8 cellular contexts compared by ENCODE assay signal in the genomic region with DNA sequence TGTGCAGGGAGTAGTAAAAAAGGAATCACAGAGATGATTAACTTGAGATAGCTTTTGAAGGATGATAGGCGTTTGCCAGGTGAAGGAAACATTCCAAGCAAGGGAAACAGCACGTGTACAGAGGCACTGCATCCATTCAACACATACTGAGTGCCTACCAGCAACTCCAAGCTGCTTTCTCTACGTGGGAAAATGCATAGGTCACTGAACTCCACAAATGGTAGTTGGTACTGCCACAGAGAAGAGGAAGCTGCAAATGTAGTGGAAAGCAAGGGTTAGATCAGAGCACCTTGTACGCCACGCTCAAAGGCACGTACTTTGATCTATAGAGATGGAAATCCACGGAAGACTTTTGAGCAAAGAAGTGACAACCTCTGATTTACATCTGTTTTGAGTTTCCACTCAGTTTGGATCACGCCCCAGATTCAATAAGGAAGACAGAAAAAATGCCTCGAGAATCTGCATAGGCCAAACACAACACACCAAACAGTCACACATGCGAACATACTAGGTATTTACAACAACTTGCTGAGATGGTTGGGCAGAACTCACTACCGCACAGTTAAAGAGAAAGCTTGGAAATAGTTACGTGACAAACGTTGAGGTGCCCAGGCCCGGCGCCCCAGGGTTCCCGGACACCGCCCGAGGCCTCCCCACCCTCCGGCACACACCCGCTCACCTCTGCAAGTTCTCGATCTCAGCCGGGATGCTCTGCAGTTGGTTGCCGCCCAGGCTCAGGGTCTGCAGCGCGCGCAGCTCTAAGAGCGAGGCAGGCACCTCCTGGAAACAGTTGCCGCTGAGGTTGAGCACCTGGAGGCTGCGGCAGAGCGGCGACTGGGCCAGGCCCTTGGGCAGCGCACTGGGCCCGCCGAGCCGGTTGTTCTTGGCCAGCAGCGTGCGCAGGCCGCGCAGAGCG. TPM values are rescaled to one million over a fixed set of nuclear protein-coding genes. Genes with fewer than 3 reads are reported as not detected.
DNase-seq lines count a peak whose midpoint lies in the region; ATAC-seq and TF ChIP-seq lines count a peak whose summit lies in the region.

No MANE protein-coding gene starts in this region.

- H3K4me3 ChIP-seq in epithelial cell of esophagus (ENCODE audit: low read length), result peak overlapping the region; percentile 77
- H3K4me3 ChIP-seq in transverse colon, result peak overlapping the region; percentile 42 to 85 (median 68)

- H3K9me3 Mint-ChIP-seq in activated CD8-positive, alpha-beta T cell treated with anti-CD3 and anti-CD28 coated beads, Interleukin-2, amount 10 ng/mL, durations not matched to agents 7 days and 5 days (ENCODE audit: insufficient read depth), result peaks cover 2% of the 10 kb centered on the region
- H3K9me3 Mint-ChIP-seq in natural killer cell treated with Interleukin-12 subunit alpha and Interleukin-12 subunit beta and Interleukin-15 and Interleukin-18, amount 100 ng/mL, for 72 hours, result no peaks in the 10 kb centered on the region

- peaks cover 41% of the 10 kb centered on the region for H3K36me3 Mint-ChIP-seq in activated CD8-positive, alpha-beta T cell treated with anti-CD3 and anti-CD28 coated beads, Interleukin-2, amount 10 ng/mL, durations not matched to agents 7 days and 5 days (ENCODE audit: low read depth)
- peaks cover 11% of the 10 kb centered on the region for H3K36me3 Mint-ChIP-seq in natural killer cell treated with Interleukin-12 subunit alpha and Interleukin-12 subunit beta and Interleukin-15 and Interleukin-18, amount 100 ng/mL, for 72 hours

- H3K4me1 Mint-ChIP-seq in activated CD8-positive, alpha-beta T cell treated with anti-CD3 and anti-CD28 coated beads, Interleukin-2, amount 10 ng/mL, durations not matched to agents 7 days and 5 days (ENCODE audit: low read depth), result peaks cover 51% of the 10 kb centered on the region
- H3K4me1 Mint-ChIP-seq in natural killer cell treated with Interleukin-12 subunit alpha and Interleukin-12 subunit beta and Interleukin-15 and Interleukin-18, amount 100 ng/mL, for 72 hours (ENCODE audit: low read depth in 2 of 2), result peaks cover 37 to 46% of the 10 kb centered on the region in 2 donors

- no peaks in the 10 kb centered on the region for H3K27me3 ChIP-seq in transverse colon

- intact Hi-C loops in transverse colon (cut with DNase I; ENCODE audit: low total_unique reads), result loop anchor here (5.0 to 10.0 kb wide), 2 partner anchors 104 to 251 kb away; no protein-coding TSS in a partner anchor

- no peak for TF ChIP-seq POLR2A in transverse colon (IDR thresholded peaks at IDR 0.05)

- peak; percentile 7 for DNase-seq in Ammon's horn (ENCODE audit: low spot score)
- DNase-seq in NCI-H524 treated with DMSO at 0.1 percent for 48 hours (lab: John Stamatoyannopoulos, UW), result peak; percentile 31
- peak; percentile 75 for DNase-seq in activated CD8-positive, alpha-beta T cell treated with anti-CD3 and anti-CD28 coated beads, Interleukin-2, amount 10 ng/mL, durations not matched to agents 7 days and 5 days
- DNase-seq in epithelial cell of esophagus (ENCODE audit: low read depth), result no peak
- peak; percentile 61 for DNase-seq in natural killer cell treated with Interleukin-12 subunit alpha and Interleukin-12 subunit beta and Interleukin-15 and Interleukin-18, amount 100 ng/mL, for 72 hours (ENCODE audit: low spot score)
- DNase-seq in transverse colon, result no peak

- no peak for TF ChIP-seq EP300 in transverse colon (IDR thresholded peaks at IDR 0.05; ENCODE audit: low read depth)

- no peaks in the 10 kb centered on the region for H3K36me3 ChIP-seq in transverse colon

- H3K4me1 ChIP-seq in transverse colon, result peaks cover 3 to 41% (median 14%) of the 10 kb centered on the region in 4 donors

- H3K27ac ChIP-seq in transverse colon, result peak overlapping the region; percentile 87 to 96 (median 91)

- CTCF ChIA-PET in activated CD8-positive, alpha-beta T cell treated with anti-CD3 and anti-CD28 coated beads, Interleukin-2, amount 10 ng/mL, durations not matched to agents 7 days and 5 days (lab: Charles Lee), result interaction anchor here (0.7 to 4.3 kb wide), 9 partner anchors 9 to 253 kb away, joined by 3 to 35 read pairs (median 5); no protein-coding TSS in a partner anchor

- H3K27me3 Mint-ChIP-seq in activated CD8-positive, alpha-beta T cell treated with anti-CD3 and anti-CD28 coated beads, Interleukin-2, amount 10 ng/mL, durations not matched to agents 7 days and 5 days (ENCODE audit: low read depth), result peaks cover 13% of the 10 kb centered on the region
- peaks cover 2 to 12% of the 10 kb centered on the region in 2 donors for H3K27me3 Mint-ChIP-seq in natural killer cell treated with Interleukin-12 subunit alpha and Interleukin-12 subunit beta and Interleukin-15 and Interleukin-18, amount 100 ng/mL, for 72 hours

- H3K9me3 ChIP-seq in transverse colon, result no peaks in the 10 kb centered on the region

- no peak for TF ChIP-seq CTCF in epithelial cell of esophagus (IDR thresholded peaks at IDR 0.05; ENCODE audit: insufficient read depth, low read depth, low read length, missing control alignments)
- TF ChIP-seq CTCF in transverse colon (IDR thresholded peaks at IDR 0.05), result no peak

- H3K4me3 Mint-ChIP-seq in activated CD8-positive, alpha-beta T cell treated with anti-CD3 and anti-CD28 coated beads, Interleukin-2, amount 10 ng/mL, durations not matched to agents 7 days and 5 days, result peak overlapping the region; percentile 89
- peak overlapping the region; percentile 96 for H3K4me3 Mint-ChIP-seq in natural killer cell treated with Interleukin-12 subunit alpha and Interleukin-12 subunit beta and Interleukin-15 and Interleukin-18, amount 100 ng/mL, for 72 hours

- ATAC-seq in GM18873 (IDR thresholded peaks at IDR 0.05; ENCODE audit: low FRiP score, unreplicated experiment) (peak; percentile 48), HG03103 (IDR thresholded peaks at IDR 0.05; ENCODE audit: low read depth, unreplicated experiment) (peak; percentile 38)
- peak; percentile 68 for ATAC-seq in activated CD8-positive, alpha-beta T cell treated with anti-CD3 and anti-CD28 coated beads, Interleukin-2, amount 10 ng/mL, durations not matched to agents 7 days and 5 days
- ATAC-seq in natural killer cell treated with Interleukin-12 subunit alpha and Interleukin-12 subunit beta and Interleukin-15 and Interleukin-18, amount 100 ng/mL, for 72 hours, result peak; percentile 68 to 70

- in situ Hi-C loops in transverse colon (cut with MboI; ENCODE audit: low pct_ligation_motif_present in 1 of 4, low pct_unique_long_range_greater_than_20kb in 1 of 4, low sequenced_read_pairs in 3 of 4), result no loop called here

- H3K27ac Mint-ChIP-seq in activated CD8-positive, alpha-beta T cell treated with anti-CD3 and anti-CD28 coated beads, Interleukin-2, amount 10 ng/mL, durations not matched to agents 7 days and 5 days, result peak overlapping the region; percentile 89
- peak overlapping the region; percentile 75 to 76 for H3K27ac Mint-ChIP-seq in natural killer cell treated with Interleukin-12 subunit alpha and Interleukin-12 subunit beta and Interleukin-15 and Interleukin-18, amount 100 ng/mL, for 72 hours

- 1 to 3% methylated on average over 5 to 29 of the region's 40 CpGs for WGBS in transverse colon (ENCODE audit: low coverage in 1 of 2), 2 donors

- POLR2A ChIA-PET in activated CD8-positive, alpha-beta T cell treated with anti-CD3 and anti-CD28 coated beads, Interleukin-2, amount 10 ng/mL, durations not matched to agents 7 days and 5 days (lab: Charles Lee), result interaction anchor here (0.6 to 2.0 kb wide), 15 partner anchors 11 to 1109 kb away, joined by 3 to 22 read pairs (median 4); partner anchors contain the start of genes GSK3B and NDUFB4

RNA-seq across cellular contexts. Expression of gene LRRC58, which starts 0.8 kb away (rescaled TPM):
- total RNA-seq in activated CD8-positive, alpha-beta T cell treated with anti-CD3 and anti-CD28 coated beads, Interleukin-2, amount 10 ng/mL, durations not matched to agents 7 days and 5 days, result 10 to 100 TPM; 25.5 to 27.9 TPM
- 10 to 100 TPM; 20.8 to 22.6 TPM for total RNA-seq in natural killer cell treated with Interleukin-12 subunit alpha and Interleukin-12 subunit beta and Interleukin-15 and Interleukin-18, amount 100 ng/mL, for 72 hours
- total RNA-seq in transverse colon, result 10 to 100 TPM in 3 of 4 donors, 1 to 10 TPM in 1; 7.9 to 23.2 (median 15.2) TPM

Comparison
In these comparisons a context has a peak if more than half of its experiments do, and no peak if none do; other contexts are left out.
1. DNase-seq: peak in Ammon's horn (single experiment), NCI-H524 treated with DMSO at 0.1 percent for 48 hours (single experiment), activated CD8-positive, alpha-beta T cell treated with anti-CD3 and anti-CD28 coated beads, Interleukin-2, amount 10 ng/mL, durations not matched to agents 7 days and 5 days (single experiment) and natural killer cell treated with Interleukin-12 subunit alpha and Interleukin-12 subunit beta and Interleukin-15 and Interleukin-18, amount 100 ng/mL, for 72 hours (single experiment); none in epithelial cell of esophagus (single experiment) and transverse colon (single experiment).
2. Peak in every context shown above with its lines, with median percentiles within 50 percentile points of each other: ATAC-seq.